1 cellular context compared by ENCODE assay signal in genomic region chr22:25395915-25396314, GRCh38.
TF ChIP-seq lines count a peak whose summit lies in the region.

No MANE protein-coding gene starts in this region.

TF ChIP-seq in HepG2, 621 proteins besides CTCF, POLR2A, EP300 and RAD21 (continued from another document and continues in another):
- peak; percentile 91 for TF ChIP-seq TCF7 (IDR thresholded peaks at IDR 0.05; ENCODE audit: low read depth)
- TF ChIP-seq ZNF44 (CRISPR knock-in tag; IDR thresholded peaks at IDR 0.05) = no peak
- TF ChIP-seq ZNF10 (CRISPR knock-in tag; IDR thresholded peaks at IDR 0.05; ENCODE audit: borderline replicate concordance, low read depth) = no peak
- peak; percentile 37 for TF ChIP-seq MED8 (CRISPR knock-in tag; IDR thresholded peaks at IDR 0.05; ENCODE audit: insufficient replicate concordance)
- TF ChIP-seq KLF13 (CRISPR knock-in tag; IDR thresholded peaks at IDR 0.05) = no peak
- no peak for TF ChIP-seq ZNF30 (CRISPR knock-in tag; IDR thresholded peaks at IDR 0.05)
- no peak for TF ChIP-seq ZNF580 (CRISPR knock-in tag; IDR thresholded peaks at IDR 0.05; ENCODE audit: borderline replicate concordance, low read depth)
- TF ChIP-seq SRSF9 (IDR thresholded peaks at IDR 0.05; ENCODE audit: borderline replicate concordance, insufficient read depth, low read depth, low read length, poor library complexity, severe bottlenecking) = no peak
- no peak for TF ChIP-seq SMAD3 (CRISPR knock-in tag; IDR thresholded peaks at IDR 0.05)
- no peak for TF ChIP-seq ZNF326 (CRISPR knock-in tag; IDR thresholded peaks at IDR 0.05; ENCODE audit: borderline replicate concordance)
- TF ChIP-seq, protein P1, sequence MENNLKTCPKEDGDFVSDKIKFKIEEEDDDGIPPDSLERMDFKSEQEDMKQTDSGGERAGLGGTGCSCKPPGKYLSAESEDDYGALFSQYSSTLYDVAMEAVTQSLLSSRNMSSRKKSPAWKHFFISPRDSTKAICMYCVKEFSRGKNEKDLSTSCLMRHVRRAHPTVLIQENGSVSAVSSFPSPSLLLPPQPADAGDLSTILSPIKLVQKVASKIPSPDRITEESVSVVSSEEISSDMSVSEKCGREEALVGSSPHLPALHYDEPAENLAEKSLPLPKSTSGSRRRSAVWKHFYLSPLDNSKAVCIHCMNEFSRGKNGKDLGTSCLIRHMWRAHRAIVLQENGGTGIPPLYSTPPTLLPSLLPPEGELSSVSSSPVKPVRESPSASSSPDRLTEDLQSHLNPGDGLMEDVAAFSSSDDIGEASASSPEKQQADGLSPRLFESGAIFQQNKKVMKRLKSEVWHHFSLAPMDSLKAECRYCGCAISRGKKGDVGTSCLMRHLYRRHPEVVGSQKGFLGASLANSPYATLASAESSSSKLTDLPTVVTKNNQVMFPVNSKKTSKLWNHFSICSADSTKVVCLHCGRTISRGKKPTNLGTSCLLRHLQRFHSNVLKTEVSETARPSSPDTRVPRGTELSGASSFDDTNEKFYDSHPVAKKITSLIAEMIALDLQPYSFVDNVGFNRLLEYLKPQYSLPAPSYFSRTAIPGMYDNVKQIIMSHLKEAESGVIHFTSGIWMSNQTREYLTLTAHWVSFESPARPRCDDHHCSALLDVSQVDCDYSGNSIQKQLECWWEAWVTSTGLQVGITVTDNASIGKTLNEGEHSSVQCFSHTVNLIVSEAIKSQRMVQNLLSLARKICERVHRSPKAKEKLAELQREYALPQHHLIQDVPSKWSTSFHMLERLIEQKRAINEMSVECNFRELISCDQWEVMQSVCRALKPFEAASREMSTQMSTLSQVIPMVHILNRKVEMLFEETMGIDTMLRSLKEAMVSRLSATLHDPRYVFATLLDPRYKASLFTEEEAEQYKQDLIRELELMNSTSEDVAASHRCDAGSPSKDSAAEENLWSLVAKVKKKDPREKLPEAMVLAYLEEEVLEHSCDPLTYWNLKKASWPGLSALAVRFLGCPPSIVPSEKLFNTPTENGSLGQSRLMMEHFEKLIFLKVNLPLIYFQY (CRISPR knock-in tag; IDR thresholded peaks at IDR 0.05; ENCODE audit: borderline replicate concordance) = no peak
- no peak for TF ChIP-seq ZSCAN20 (CRISPR knock-in tag; IDR thresholded peaks at IDR 0.05; ENCODE audit: borderline replicate concordance)
- no peak for TF ChIP-seq MBD4 (IDR thresholded peaks at IDR 0.05; ENCODE audit: borderline replicate concordance, low read length)
- 0 out of 2 replicates have a peak, but pooled peaks have one; percentile 47 for TF ChIP-seq HOXA3 (CRISPR knock-in tag; IDR thresholded peaks at IDR 0.05)
- TF ChIP-seq, protein P2, sequence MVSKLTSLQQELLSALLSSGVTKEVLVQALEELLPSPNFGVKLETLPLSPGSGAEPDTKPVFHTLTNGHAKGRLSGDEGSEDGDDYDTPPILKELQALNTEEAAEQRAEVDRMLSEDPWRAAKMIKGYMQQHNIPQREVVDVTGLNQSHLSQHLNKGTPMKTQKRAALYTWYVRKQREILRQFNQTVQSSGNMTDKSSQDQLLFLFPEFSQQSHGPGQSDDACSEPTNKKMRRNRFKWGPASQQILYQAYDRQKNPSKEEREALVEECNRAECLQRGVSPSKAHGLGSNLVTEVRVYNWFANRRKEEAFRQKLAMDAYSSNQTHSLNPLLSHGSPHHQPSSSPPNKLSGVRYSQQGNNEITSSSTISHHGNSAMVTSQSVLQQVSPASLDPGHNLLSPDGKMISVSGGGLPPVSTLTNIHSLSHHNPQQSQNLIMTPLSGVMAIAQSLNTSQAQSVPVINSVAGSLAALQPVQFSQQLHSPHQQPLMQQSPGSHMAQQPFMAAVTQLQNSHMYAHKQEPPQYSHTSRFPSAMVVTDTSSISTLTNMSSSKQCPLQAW (CRISPR knock-in tag; IDR thresholded peaks at IDR 0.05) = 0 out of 2 replicates have a peak, but pooled peaks have one; percentile 25
- 0 out of 2 replicates have a peak, but pooled peaks have one; percentile 26 for TF ChIP-seq ESRRA (CRISPR knock-in tag; IDR thresholded peaks at IDR 0.05; ENCODE audit: low read depth)
- TF ChIP-seq HOMEZ (CRISPR knock-in tag; IDR thresholded peaks at IDR 0.05; ENCODE audit: low read depth) = 0 out of 2 replicates have a peak, but pooled peaks have one; percentile 23
- TF ChIP-seq BRCA1 (CRISPR knock-in tag; IDR thresholded peaks at IDR 0.05) = no peak
- TF ChIP-seq ETV5 (CRISPR knock-in tag; IDR thresholded peaks at IDR 0.05; ENCODE audit: borderline replicate concordance) = peak; percentile 24; the same call in 1 of the 2 replicates
- no peak for TF ChIP-seq RBFOX2 (IDR thresholded peaks at IDR 0.05; ENCODE audit: low read depth, low read length)
- peak; percentile 66 for TF ChIP-seq GATAD2A (CRISPR knock-in tag; IDR thresholded peaks at IDR 0.05)
- no peak for TF ChIP-seq ARNT2 (CRISPR knock-in tag; IDR thresholded peaks at IDR 0.05; ENCODE audit: low read depth)
- TF ChIP-seq MTF2 (CRISPR knock-in tag; IDR thresholded peaks at IDR 0.05; ENCODE audit: borderline replicate concordance) = no peak
- TF ChIP-seq FOXK1 (CRISPR knock-in tag; IDR thresholded peaks at IDR 0.05; ENCODE audit: borderline replicate concordance, low read depth) = peak; percentile 51; the same call in 1 of the 2 replicates
- TF ChIP-seq CEBPG (CRISPR knock-in tag; IDR thresholded peaks at IDR 0.05) = peak; percentile 53
- no peak for TF ChIP-seq TEAD2 (CRISPR knock-in tag; IDR thresholded peaks at IDR 0.05)
- peak; percentile 82; the same call in 1 of the 2 replicates for TF ChIP-seq HMG20A (CRISPR knock-in tag; IDR thresholded peaks at IDR 0.05; ENCODE audit: borderline replicate concordance)
- TF ChIP-seq, protein P3, sequence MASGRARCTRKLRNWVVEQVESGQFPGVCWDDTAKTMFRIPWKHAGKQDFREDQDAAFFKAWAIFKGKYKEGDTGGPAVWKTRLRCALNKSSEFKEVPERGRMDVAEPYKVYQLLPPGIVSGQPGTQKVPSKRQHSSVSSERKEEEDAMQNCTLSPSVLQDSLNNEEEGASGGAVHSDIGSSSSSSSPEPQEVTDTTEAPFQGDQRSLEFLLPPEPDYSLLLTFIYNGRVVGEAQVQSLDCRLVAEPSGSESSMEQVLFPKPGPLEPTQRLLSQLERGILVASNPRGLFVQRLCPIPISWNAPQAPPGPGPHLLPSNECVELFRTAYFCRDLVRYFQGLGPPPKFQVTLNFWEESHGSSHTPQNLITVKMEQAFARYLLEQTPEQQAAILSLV (CRISPR knock-in tag; IDR thresholded peaks at IDR 0.05; ENCODE audit: borderline replicate concordance) = no peak
- TF ChIP-seq, protein P4, sequence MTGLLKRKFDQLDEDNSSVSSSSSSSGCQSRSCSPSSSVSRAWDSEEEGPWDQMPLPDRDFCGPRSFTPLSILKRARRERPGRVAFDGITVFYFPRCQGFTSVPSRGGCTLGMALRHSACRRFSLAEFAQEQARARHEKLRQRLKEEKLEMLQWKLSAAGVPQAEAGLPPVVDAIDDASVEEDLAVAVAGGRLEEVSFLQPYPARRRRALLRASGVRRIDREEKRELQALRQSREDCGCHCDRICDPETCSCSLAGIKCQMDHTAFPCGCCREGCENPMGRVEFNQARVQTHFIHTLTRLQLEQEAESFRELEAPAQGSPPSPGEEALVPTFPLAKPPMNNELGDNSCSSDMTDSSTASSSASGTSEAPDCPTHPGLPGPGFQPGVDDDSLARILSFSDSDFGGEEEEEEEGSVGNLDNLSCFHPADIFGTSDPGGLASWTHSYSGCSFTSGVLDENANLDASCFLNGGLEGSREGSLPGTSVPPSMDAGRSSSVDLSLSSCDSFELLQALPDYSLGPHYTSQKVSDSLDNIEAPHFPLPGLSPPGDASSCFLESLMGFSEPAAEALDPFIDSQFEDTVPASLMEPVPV (CRISPR knock-in tag; IDR thresholded peaks at IDR 0.05) = no peak
- TF ChIP-seq, protein P5, sequence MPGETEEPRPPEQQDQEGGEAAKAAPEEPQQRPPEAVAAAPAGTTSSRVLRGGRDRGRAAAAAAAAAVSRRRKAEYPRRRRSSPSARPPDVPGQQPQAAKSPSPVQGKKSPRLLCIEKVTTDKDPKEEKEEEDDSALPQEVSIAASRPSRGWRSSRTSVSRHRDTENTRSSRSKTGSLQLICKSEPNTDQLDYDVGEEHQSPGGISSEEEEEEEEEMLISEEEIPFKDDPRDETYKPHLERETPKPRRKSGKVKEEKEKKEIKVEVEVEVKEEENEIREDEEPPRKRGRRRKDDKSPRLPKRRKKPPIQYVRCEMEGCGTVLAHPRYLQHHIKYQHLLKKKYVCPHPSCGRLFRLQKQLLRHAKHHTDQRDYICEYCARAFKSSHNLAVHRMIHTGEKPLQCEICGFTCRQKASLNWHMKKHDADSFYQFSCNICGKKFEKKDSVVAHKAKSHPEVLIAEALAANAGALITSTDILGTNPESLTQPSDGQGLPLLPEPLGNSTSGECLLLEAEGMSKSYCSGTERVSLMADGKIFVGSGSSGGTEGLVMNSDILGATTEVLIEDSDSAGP (CRISPR knock-in tag; IDR thresholded peaks at IDR 0.05; ENCODE audit: borderline replicate concordance) = no peak
- TF ChIP-seq ZMAT3 (CRISPR knock-in tag; conservative IDR thresholded peaks at IDR 0.05) = no peak
- TF ChIP-seq ZC3H13 (CRISPR knock-in tag; IDR thresholded peaks at IDR 0.05) = no peak
- TF ChIP-seq NFE2L1 (CRISPR knock-in tag; IDR thresholded peaks at IDR 0.05; ENCODE audit: borderline replicate concordance) = no peak
- no peak for TF ChIP-seq ZBTB40 (IDR thresholded peaks at IDR 0.05)
- TF ChIP-seq ZBTB40 (CRISPR knock-in tag; IDR thresholded peaks at IDR 0.05) = no peak
- TF ChIP-seq ZNF253 (CRISPR knock-in tag; IDR thresholded peaks at IDR 0.05; ENCODE audit: borderline replicate concordance) = no peak
- no peak for TF ChIP-seq PHF5A (CRISPR knock-in tag; IDR thresholded peaks at IDR 0.05; ENCODE audit: low read depth, unreplicated experiment)
- TF ChIP-seq, protein P6, sequence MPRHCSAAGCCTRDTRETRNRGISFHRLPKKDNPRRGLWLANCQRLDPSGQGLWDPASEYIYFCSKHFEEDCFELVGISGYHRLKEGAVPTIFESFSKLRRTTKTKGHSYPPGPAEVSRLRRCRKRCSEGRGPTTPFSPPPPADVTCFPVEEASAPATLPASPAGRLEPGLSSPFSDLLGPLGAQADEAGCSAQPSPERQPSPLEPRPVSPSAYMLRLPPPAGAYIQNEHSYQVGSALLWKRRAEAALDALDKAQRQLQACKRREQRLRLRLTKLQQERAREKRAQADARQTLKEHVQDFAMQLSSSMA (CRISPR knock-in tag; IDR thresholded peaks at IDR 0.05) = no peak
- no peak for TF ChIP-seq ZNF24 (IDR thresholded peaks at IDR 0.05)
